In genomic region chr16:1538804-1539520, GRCh38 we compare ENCODE assay signal across 9 cellular contexts. TPM values are rescaled to one million over a fixed set of nuclear protein-coding genes. Genes with fewer than 3 reads are reported as not detected.
DNase-seq lines count a peak whose midpoint lies in the region; ATAC-seq lines count a peak whose summit lies in the region.
"Had no signal": no experiment of that assay in that cellular context is flagged by ENCODE, and none has a peak within 500 bp of the region (broad histone marks: within the 10 kb centered on the region; RNA-seq: fewer than 3 reads in every experiment).

No MANE protein-coding gene starts in this region.

- H3K36me3 Mint-ChIP-seq in T-cell: peaks cover 42% of the 10 kb centered on the region

- peak overlapping the region; percentile 89 to 91 for H3K27ac Mint-ChIP-seq in T-cell

- H3K4me3 Mint-ChIP-seq in T-cell: peak overlapping the region; percentile 97 to 100 (median 100)

- H3K27me3 Mint-ChIP-seq in T-cell: no peaks in the 10 kb centered on the region

- POLR2A ChIA-PET in T-cell (lab: Charles Lee): no interaction called here

- peaks cover 73 to 83% (median 80%) of the 10 kb centered on the region in 3 donors for H3K4me1 Mint-ChIP-seq in T-cell

- H3K9me3 Mint-ChIP-seq in T-cell: no peaks in the 10 kb centered on the region

- DNase-seq in stimulated activated naive CD4-positive, alpha-beta T cell (lab: John Stamatoyannopoulos, UW): peak; percentile 20 to 44 (median 36)
- no peak for DNase-seq in stimulated activated naive CD4-positive, alpha-beta T cell treated with Interleukin-2 at 50 U/mL for 16 hours (lab: John Stamatoyannopoulos, UW)
- DNase-seq in T-cell: peak in 15 of 34 experiments; percentile 22 to 52 (median 39)
- DNase-seq in effector CD8-positive, alpha-beta T cell (lab: John Stamatoyannopoulos, UW): peak; percentile 13
- no peak for DNase-seq in GM03348 (ENCODE audit: low spot score)
- DNase-seq in activated gamma-delta T cell treated with Interleukin-2 at 50 U/mL for 16 hours: no peak

- peak in 3 of 4 experiments; percentile 27 to 49 (median 32) for ATAC-seq in T-cell (replicated peaks in 1 of 4)
- ATAC-seq in GM18873 (IDR thresholded peaks at IDR 0.05; ENCODE audit: low FRiP score, unreplicated experiment): no peak
- no peak for ATAC-seq in GM18517 (IDR thresholded peaks at IDR 0.05; ENCODE audit: unreplicated experiment)

- CTCF ChIA-PET in T-cell (lab: Charles Lee): no interaction called here

RNA-seq across cellular contexts. Expression of gene TMEM204, which starts 5.5 kb away (rescaled TPM):
- 100 to 1,000 TPM in 3 of 5 donors, 10 to 100 TPM in 2; 33.1 to 158 (median 115) TPM for total RNA-seq in T-cell

RNA-seq across cellular contexts. Expression of gene TELO2, which starts 45.8 kb away (rescaled TPM):
- 10 to 100 TPM; 36.0 to 73.0 (median 56.1) TPM for total RNA-seq in T-cell

RNA-seq across cellular contexts. Expression of gene PTX4, which starts 50.2 kb away (rescaled TPM):
- total RNA-seq in T-cell: under 1 TPM in 1 of 5 donors, not detected in 4; 0.26 TPM
- total RNA-seq: HT1080 had no signal

Comparison
In these comparisons a context has a peak if more than half of its experiments do, and no peak if none do; other contexts are left out.
1. DNase-seq: peak in stimulated activated naive CD4-positive, alpha-beta T cell (6 of 6) and effector CD8-positive, alpha-beta T cell (single experiment); none in stimulated activated naive CD4-positive, alpha-beta T cell treated with Interleukin-2 at 50 U/mL for 16 hours (single experiment), GM03348 (single experiment) and activated gamma-delta T cell treated with Interleukin-2 at 50 U/mL for 16 hours (single experiment).
2. ATAC-seq: peak in T-cell (3 of 4); none in GM18873 (single experiment) and GM18517 (single experiment).